8 cellular contexts compared by ENCODE assay signal in the genomic region with DNA sequence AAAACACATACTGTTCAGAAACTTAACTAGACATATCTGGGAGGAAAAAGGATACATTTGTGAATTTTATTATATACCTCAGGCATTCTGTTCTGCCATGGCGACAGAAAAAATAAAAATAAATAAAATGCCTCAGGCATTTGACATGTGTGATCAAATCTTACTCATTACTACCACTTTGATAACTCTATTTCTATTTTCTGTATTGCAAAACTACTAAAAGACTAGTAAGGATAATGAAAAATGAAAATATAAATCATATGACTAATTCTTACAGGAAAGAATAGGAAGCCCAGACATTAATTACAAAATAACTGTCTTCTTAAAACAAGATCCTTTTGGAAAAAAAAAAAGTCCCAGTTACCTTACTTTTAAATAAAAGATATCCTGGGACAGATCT. TPM values are rescaled to one million over a fixed set of nuclear protein-coding genes. Genes with fewer than 3 reads are reported as not detected.
DNase-seq lines count a peak whose midpoint lies in the region; ATAC-seq and TF ChIP-seq lines count a peak whose summit lies in the region.

No MANE protein-coding gene starts in this region.

- POLR2A ChIA-PET in activated naive CD8-positive, alpha-beta T cell treated with anti-CD3 and anti-CD28 coated beads, Interleukin-2, amount 10 ng/mL, durations not matched to agents 7 days and 5 days (lab: Charles Lee): no interaction called here

- peak overlapping the region; percentile 78 to 85 for H3K4me3 ChIP-seq in tibial artery

- intact Hi-C loops in tibial artery (cut with DNase I; ENCODE audit: low total_unique reads): loop anchor here (5.0 kb wide), 1 partner anchor 124 kb away; no protein-coding TSS in a partner anchor

- peak overlapping the region; percentile 100 for H3K4me3 Mint-ChIP-seq in activated T-cell treated with anti-CD3 and anti-CD28 coated beads, Interleukin-2, amount 50 U/mL, for 4 hours
- H3K4me3 Mint-ChIP-seq in activated naive CD8-positive, alpha-beta T cell treated with anti-CD3 and anti-CD28 coated beads, Interleukin-2, amount 10 ng/mL, durations not matched to agents 7 days and 5 days: peak overlapping the region; percentile 30
- peak overlapping the region; percentile 80 to 100 (median 98) for H3K4me3 Mint-ChIP-seq in immature natural killer cell

- H3K36me3 ChIP-seq in tibial artery: no peaks in the 10 kb centered on the region

- no peaks in the 10 kb centered on the region for H3K27me3 ChIP-seq in tibial artery

- no peak for TF ChIP-seq CTCF in tibial artery (IDR thresholded peaks at IDR 0.05)

- H3K36me3 Mint-ChIP-seq in activated T-cell treated with anti-CD3 and anti-CD28 coated beads, Interleukin-2, amount 50 U/mL, for 4 hours (ENCODE audit: insufficient read depth): peaks cover 32% of the 10 kb centered on the region
- H3K36me3 Mint-ChIP-seq in activated naive CD8-positive, alpha-beta T cell treated with anti-CD3 and anti-CD28 coated beads, Interleukin-2, amount 10 ng/mL, durations not matched to agents 7 days and 5 days: peaks cover 22% of the 10 kb centered on the region
- peaks cover 0 to 6% (median 0%) of the 10 kb centered on the region in 3 donors for H3K36me3 Mint-ChIP-seq in immature natural killer cell

- DNase-seq in activated T-cell treated with anti-CD3 and anti-CD28 coated beads, Interleukin-2, amount 50 U/mL, for 4 hours: no peak
- DNase-seq in activated T-cell treated with anti-CD3 and anti-CD28 coated beads for 4 hours: no peak
- no peak for DNase-seq in activated naive CD8-positive, alpha-beta T cell treated with anti-CD3 and anti-CD28 coated beads, Interleukin-2, amount 10 ng/mL, durations not matched to agents 7 days and 5 days
- DNase-seq in immature natural killer cell: no peak
- DNase-seq in tibial artery: no peak
- DNase-seq in retina: no peak
- DNase-seq in NCI-H1048 (lab: John Stamatoyannopoulos, UW): no peak
- no peak for DNase-seq in COR-L47 (lab: John Stamatoyannopoulos, UW)

- no peaks in the 10 kb centered on the region for H3K9me3 Mint-ChIP-seq in activated T-cell treated with anti-CD3 and anti-CD28 coated beads, Interleukin-2, amount 50 U/mL, for 4 hours
- no peaks in the 10 kb centered on the region for H3K9me3 Mint-ChIP-seq in activated naive CD8-positive, alpha-beta T cell treated with anti-CD3 and anti-CD28 coated beads, Interleukin-2, amount 10 ng/mL, durations not matched to agents 7 days and 5 days
- no peaks in the 10 kb centered on the region for H3K9me3 Mint-ChIP-seq in immature natural killer cell

- H3K27me3 Mint-ChIP-seq in activated T-cell treated with anti-CD3 and anti-CD28 coated beads, Interleukin-2, amount 50 U/mL, for 4 hours (ENCODE audit: low read depth): no peaks in the 10 kb centered on the region
- H3K27me3 Mint-ChIP-seq in activated naive CD8-positive, alpha-beta T cell treated with anti-CD3 and anti-CD28 coated beads, Interleukin-2, amount 10 ng/mL, durations not matched to agents 7 days and 5 days: no peaks in the 10 kb centered on the region
- H3K27me3 Mint-ChIP-seq in immature natural killer cell (ENCODE audit: low read depth in 3 of 3): peaks cover 4 to 11% (median 5%) of the 10 kb centered on the region in 3 donors

- peak overlapping the region; percentile 60 to 94 for H3K27ac ChIP-seq in tibial artery

- ATAC-seq in activated T-cell treated with anti-CD3 and anti-CD28 coated beads, Interleukin-2, amount 50 U/mL, for 4 hours: no peak
- no peak for ATAC-seq in activated naive CD8-positive, alpha-beta T cell treated with anti-CD3 and anti-CD28 coated beads, Interleukin-2, amount 10 ng/mL, durations not matched to agents 7 days and 5 days (ENCODE audit: low read depth)

- peaks cover 64% of the 10 kb centered on the region for H3K4me1 Mint-ChIP-seq in activated T-cell treated with anti-CD3 and anti-CD28 coated beads, Interleukin-2, amount 50 U/mL, for 4 hours (ENCODE audit: low read depth)
- H3K4me1 Mint-ChIP-seq in activated naive CD8-positive, alpha-beta T cell treated with anti-CD3 and anti-CD28 coated beads, Interleukin-2, amount 10 ng/mL, durations not matched to agents 7 days and 5 days: peaks cover 52% of the 10 kb centered on the region
- H3K4me1 Mint-ChIP-seq in immature natural killer cell: peaks cover 77 to 90% of the 10 kb centered on the region in 2 donors

- H3K9me3 ChIP-seq in tibial artery: no peaks in the 10 kb centered on the region

- H3K27ac Mint-ChIP-seq in activated naive CD8-positive, alpha-beta T cell treated with anti-CD3 and anti-CD28 coated beads, Interleukin-2, amount 10 ng/mL, durations not matched to agents 7 days and 5 days: peak overlapping the region; percentile 67
- H3K27ac Mint-ChIP-seq in immature natural killer cell: peak overlapping the region; percentile 86 to 96 (median 92)

- H3K4me1 ChIP-seq in tibial artery: peaks cover 0 to 76% (median 30%) of the 10 kb centered on the region in 4 donors

RNA-seq across cellular contexts. Expression of a gene that starts 5.3 kb away (rescaled TPM):
- total RNA-seq in activated T-cell treated with anti-CD3 and anti-CD28 coated beads, Interleukin-2, amount 50 U/mL, for 4 hours: 100 to 1,000 TPM in 1 of 3 donors, 10 to 100 TPM in 2; 96.2 to 105 (median 97.6) TPM
- total RNA-seq in activated naive CD8-positive, alpha-beta T cell treated with anti-CD3 and anti-CD28 coated beads, Interleukin-2, amount 10 ng/mL, durations not matched to agents 7 days and 5 days: 100 to 1,000 TPM; 103 to 115 TPM
- polyA plus RNA-seq in immature natural killer cell: 10 to 100 TPM; 20.8 to 39.4 (median 22.4) TPM

Comparison
In these comparisons a context has a peak if more than half of its experiments do, and no peak if none do; other contexts are left out.
1. H3K4me3 Mint-ChIP-seq: peak in every context shown above with its lines; median percentile 100 in activated T-cell treated with anti-CD3 and anti-CD28 coated beads, Interleukin-2, amount 50 U/mL, for 4 hours; 98 in immature natural killer cell; 30 in activated naive CD8-positive, alpha-beta T cell treated with anti-CD3 and anti-CD28 coated beads, Interleukin-2, amount 10 ng/mL, durations not matched to agents 7 days and 5 days.